ENCODE assay signal across 24 cellular contexts in genomic region chr13:67392014-67392413, GRCh38.
"Had no signal": no experiment of that assay in that cellular context is flagged by ENCODE, and none has a peak within 500 bp of the region (broad histone marks: within the 10 kb centered on the region; RNA-seq: fewer than 3 reads in every experiment).

No MANE protein-coding gene starts in this region.

- H3K9me3 ChIP-seq: colonic mucosa, esophagus muscularis mucosa, esophagus squamous epithelium, gastrocnemius medialis, gastroesophageal sphincter had no signal

- H3K4me3 ChIP-seq: colonic mucosa, coronary artery, dorsolateral prefrontal cortex, esophagus muscularis mucosa, esophagus squamous epithelium, gastrocnemius medialis, gastroesophageal sphincter, heart left ventricle, heart right ventricle had no signal

- H3K27ac ChIP-seq: colonic mucosa, coronary artery, dorsolateral prefrontal cortex, epithelial cell of prostate, esophagus muscularis mucosa, esophagus squamous epithelium, foreskin keratinocyte, gastrocnemius medialis, gastroesophageal sphincter, heart left ventricle, heart right ventricle had no signal

- ATAC-seq: effector memory CD8-positive, alpha-beta T cell; esophagus mucosa; foreskin keratinocyte; gastrocnemius medialis; gastroesophageal sphincter; heart left ventricle; heart right ventricle had no signal

- H3K36me3 ChIP-seq: colonic mucosa, esophagus muscularis mucosa, esophagus squamous epithelium, gastrocnemius medialis, gastroesophageal sphincter, heart left ventricle, heart right ventricle had no signal

- H3K27me3 ChIP-seq: colonic mucosa, dorsolateral prefrontal cortex, esophagus muscularis mucosa, esophagus squamous epithelium, foreskin keratinocyte, gastrocnemius medialis, gastroesophageal sphincter, heart left ventricle, heart right ventricle had no signal

- DNase-seq: colonic mucosa; cortex of kidney; dermis blood vessel endothelial cell; dorsolateral prefrontal cortex; effector CD4-positive, alpha-beta T cell; effector CD8-positive, alpha-beta T cell; effector memory CD4-positive, alpha-beta T cell; effector memory CD8-positive, alpha-beta T cell; endodermal cell; erythroblast; esophagus squamous epithelium; foreskin fibroblast; foreskin keratinocyte; foreskin melanocyte; gastrocnemius medialis; glutamatergic neuron; head of caudate nucleus; heart left ventricle; heart right ventricle had no signal

- H3K4me1 ChIP-seq: colonic mucosa, esophagus muscularis mucosa, esophagus squamous epithelium, foreskin keratinocyte, gastrocnemius medialis, gastroesophageal sphincter, heart left ventricle, heart right ventricle had no signal
